Comparison of ENCODE assay signal across 8 cellular contexts in the genomic region with DNA sequence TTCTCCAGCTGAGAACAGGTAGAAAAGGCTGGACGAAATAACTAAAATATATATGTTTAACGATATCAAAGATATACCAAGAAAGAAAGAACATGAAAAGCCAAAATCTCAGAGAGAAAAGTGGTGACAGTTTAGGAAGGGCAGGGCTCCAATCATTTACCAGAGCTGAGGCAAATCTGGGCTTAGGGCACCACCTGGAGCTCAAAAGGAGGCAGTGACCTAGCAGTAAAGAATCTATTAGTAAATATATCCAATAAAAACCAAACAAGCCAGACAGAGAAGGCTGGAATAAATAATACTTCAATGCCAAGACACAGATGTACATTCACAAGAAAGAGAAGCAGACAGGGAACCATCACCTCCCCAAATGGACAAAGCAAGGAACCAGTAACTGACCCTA. TPM values are rescaled to one million over a fixed set of nuclear protein-coding genes. Genes with fewer than 3 reads are reported as not detected.
DNase-seq lines count a peak whose midpoint lies in the region; ATAC-seq and TF ChIP-seq lines count a peak whose summit lies in the region.

No MANE protein-coding gene starts in this region.

- WGBS in endodermal cell (ENCODE audit: insufficient coverage in 1 of 2, insufficient read length in 1 of 2), 2 experiments = 33% methylated on average over 2 of the region's 2 CpGs; no CpG with 5 or more reads in 1 of the 2 experiments

- no peaks in the 10 kb centered on the region for H3K36me3 ChIP-seq in endodermal cell (ENCODE audit: control insufficient read depth, insufficient read depth, low read length)

- H3K4me1 Mint-ChIP-seq in endodermal cell (no peaks in the 10 kb centered on the region), nephron progenitor cell (no peaks in the 10 kb centered on the region)

- H3K27me3 Mint-ChIP-seq in endodermal cell (ENCODE audit: insufficient read depth) = no peaks in the 10 kb centered on the region
- peaks cover 3% of the 10 kb centered on the region for H3K27me3 Mint-ChIP-seq in nephron progenitor cell (ENCODE audit: low read depth, poor library complexity)

- no peak overlapping the region for H3K4me3 ChIP-seq in endodermal cell (ENCODE audit: low read length)

- H3K4me3 Mint-ChIP-seq in endodermal cell (no peak overlapping the region), nephron progenitor cell (no peak overlapping the region)

- no peak overlapping the region for H3K9ac ChIP-seq in endodermal cell (ENCODE audit: extremely low read depth, low read length, poor library complexity, severe bottlenecking)

- no peaks in the 10 kb centered on the region for H3K4me1 ChIP-seq in endodermal cell (ENCODE audit: control insufficient read depth, insufficient read depth, low read length)

- TF ChIP-seq CTCF in endodermal cell (conservative IDR thresholded peaks at IDR 0.05) (peak; percentile 95), nephron progenitor cell (IDR thresholded peaks at IDR 0.05) (peak; percentile 20)

- peak; percentile 58 to 76 for ATAC-seq in activated CD4-positive, CD25-positive, alpha-beta regulatory T cell treated with anti-CD3 and anti-CD28 coated beads, Interleukin-2, amount 50 U/mL, for 24 hours
- ATAC-seq in HG03139 (IDR thresholded peaks at IDR 0.05; ENCODE audit: unreplicated experiment) (no peak), GM19455 (IDR thresholded peaks at IDR 0.05; ENCODE audit: unreplicated experiment) (no peak), HG03442 (IDR thresholded peaks at IDR 0.05; ENCODE audit: unreplicated experiment) (no peak)

- DNase-seq in GDM1 (lab: John Stamatoyannopoulos, UW) (peak; percentile 10), MV-4-11 (lab: John Stamatoyannopoulos, UW) (peak; percentile 16), endodermal cell (peak; percentile 71), nephron progenitor cell (no peak)

- peaks cover 37% of the 10 kb centered on the region for H3K9me3 Mint-ChIP-seq in endodermal cell
- H3K9me3 Mint-ChIP-seq in nephron progenitor cell = peaks cover 57% of the 10 kb centered on the region

- no peaks in the 10 kb centered on the region for H3K27me3 ChIP-seq in endodermal cell (ENCODE audit: control insufficient read depth, insufficient read depth, low read length, poor library complexity, severe bottlenecking)

- peaks cover 24% of the 10 kb centered on the region for H3K9me3 ChIP-seq in endodermal cell (ENCODE audit: control insufficient read depth, low read length)

- H3K27ac Mint-ChIP-seq in endodermal cell = no peak overlapping the region
- no peak overlapping the region for H3K27ac Mint-ChIP-seq in nephron progenitor cell

- H3K27ac ChIP-seq in endodermal cell (ENCODE audit: low read depth, low read length) = no peak overlapping the region

- peaks cover 1% of the 10 kb centered on the region for H3K36me3 Mint-ChIP-seq in endodermal cell (ENCODE audit: low read depth)
- peaks cover 4% of the 10 kb centered on the region for H3K36me3 Mint-ChIP-seq in nephron progenitor cell (ENCODE audit: low read depth)

RNA-seq across cellular contexts. Expression of gene CHIA, which starts 43.5 kb away (rescaled TPM):
- not detected for total RNA-seq in endodermal cell
- not detected for polyA plus RNA-seq in endodermal cell (2013, experiment 1 of 2)
- polyA plus RNA-seq in endodermal cell (2013, experiment 2 of 2) = not detected

Comparison
In these comparisons a context has a peak if more than half of its experiments do, and no peak if none do; other contexts are left out.
1. ATAC-seq: peak in activated CD4-positive, CD25-positive, alpha-beta regulatory T cell treated with anti-CD3 and anti-CD28 coated beads, Interleukin-2, amount 50 U/mL, for 24 hours (2 of 2); none in HG03139 (single experiment), GM19455 (single experiment) and HG03442 (single experiment).